25 cellular contexts compared by ENCODE assay signal in genomic region chr4:26782830-26783202, GRCh38.
"Had no signal": no experiment of that assay in that cellular context is flagged by ENCODE, and none has a peak within 500 bp of the region (broad histone marks: within the 10 kb centered on the region; RNA-seq: fewer than 3 reads in every experiment).

No MANE protein-coding gene starts in this region.

- H3K4me2 ChIP-seq: hepatocyte had no signal

- DNase-seq: activated B cell treated with CpG ODN at 0.5 μM for 24 hours; activated CD4-positive, alpha-beta T cell treated with anti-CD3 and anti-CD28 coated beads for 36 hours; activated CD4-positive, alpha-beta T cell treated with anti-CD3 and anti-CD28 coated beads, Interleukin-2, amount 50 U/mL, for 4 hours; activated CD8-positive, alpha-beta memory T cell treated with anti-CD3 and anti-CD28 coated beads, Interleukin-2, amount 50 U/mL, for 48 hours; activated naive CD4-positive, alpha-beta T cell treated with Interleukin-2 at 50 U/mL for 16 hours; activated naive CD8-positive, alpha-beta T cell treated with anti-CD3 and anti-CD28 coated beads for 36 hours; activated T-cell treated with anti-CD3 and anti-CD28 coated beads, Interleukin-2, amount 50 U/mL, for 4 hours; amniotic stem cell; cortex of kidney; endodermal cell; foreskin keratinocyte; immature natural killer cell; kidney glomerular epithelial cell; left ventricle myocardium inferior; natural killer cell; ovary; psoas muscle; right cardiac atrium; stimulated activated CD4-positive, alpha-beta T cell treated with anti-CD3 and anti-CD28 coated beads, Interleukin-12 subunit alpha, Interleukin-12 subunit beta, amount 100 ng/mL, for 4 hours; T1000; transverse colon had no signal

- H3K79me2 ChIP-seq: hepatocyte had no signal

- H3K4me3 ChIP-seq: breast epithelium, hepatocyte, left ventricle myocardium inferior, ovary, psoas muscle, transverse colon had no signal

- ATAC-seq: activated CD4-positive, alpha-beta T cell treated with anti-CD3 and anti-CD28 coated beads for 36 hours; activated T-cell treated with anti-CD3 and anti-CD28 coated beads, Interleukin-2, amount 50 U/mL, for 4 hours; foreskin keratinocyte; natural killer cell; psoas muscle; right cardiac atrium had no signal

- H2AFZ ChIP-seq: hepatocyte had no signal

- H3K4me1 ChIP-seq: breast epithelium had no signal

- H3K27ac ChIP-seq: breast epithelium, epithelial cell of prostate, foreskin keratinocyte, hepatocyte, left ventricle myocardium inferior, ovary, psoas muscle, transverse colon had no signal

- FAIRE-seq: urothelium cell line had no signal

- H3K9me3 ChIP-seq: breast epithelium, left ventricle myocardium inferior, ovary, psoas muscle, transverse colon had no signal

- H3K36me3 ChIP-seq: breast epithelium, left ventricle myocardium inferior, ovary, transverse colon had no signal

- H3K27me3 ChIP-seq: breast epithelium, foreskin keratinocyte, hepatocyte, ovary, transverse colon had no signal
